In the genomic region with DNA sequence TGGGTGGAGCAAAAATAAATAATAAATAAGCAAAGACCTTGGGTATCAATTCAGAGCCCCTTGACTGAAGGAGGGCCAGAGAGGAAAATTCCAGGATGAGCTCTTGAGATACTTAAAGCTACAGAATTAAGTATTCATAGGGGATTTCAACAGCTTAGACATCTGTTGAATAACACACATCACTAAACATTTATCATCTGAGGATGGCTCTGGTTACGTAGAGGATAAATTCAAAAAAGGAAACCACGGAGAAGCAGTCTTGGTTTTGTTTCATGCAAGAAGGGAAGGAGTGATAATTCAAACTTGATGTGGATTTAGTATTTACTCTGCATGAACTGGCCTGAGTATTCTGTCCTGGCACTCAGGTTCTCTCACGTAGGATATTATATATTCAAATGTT, we compare ENCODE assay signal across 14 cellular contexts.
"Had no signal": no experiment of that assay in that cellular context is flagged by ENCODE, and none has a peak within 500 bp of the region (broad histone marks: within the 10 kb centered on the region; RNA-seq: fewer than 3 reads in every experiment).

No MANE protein-coding gene starts in this region.

- H3K4me1 Mint-ChIP-seq: activated naive CD4-positive, alpha-beta T cell treated with anti-CD3 and anti-CD28 coated beads, Interleukin-2, amount 50 U/mL, for 24 hours had no signal

- H3K4me3 Mint-ChIP-seq: activated naive CD4-positive, alpha-beta T cell treated with anti-CD3 and anti-CD28 coated beads, Interleukin-2, amount 50 U/mL, for 24 hours; memory B cell; stimulated activated naive CD8-positive, alpha-beta T cell treated with anti-CD3 and anti-CD28 coated beads, Interleukin-15, Interleukin-2, amounts not matched to agents 100 ng/mL and 50 ng/mL, for 24 hours had no signal

- H3K9me3 Mint-ChIP-seq: activated naive CD4-positive, alpha-beta T cell treated with anti-CD3 and anti-CD28 coated beads, Interleukin-2, amount 50 U/mL, for 24 hours; memory B cell had no signal

- H3K36me3 Mint-ChIP-seq: activated naive CD4-positive, alpha-beta T cell treated with anti-CD3 and anti-CD28 coated beads, Interleukin-2, amount 50 U/mL, for 24 hours; memory B cell had no signal

- H3K27ac Mint-ChIP-seq: activated naive CD4-positive, alpha-beta T cell treated with anti-CD3 and anti-CD28 coated beads, Interleukin-2, amount 50 U/mL, for 24 hours; memory B cell; stimulated activated naive CD8-positive, alpha-beta T cell treated with anti-CD3 and anti-CD28 coated beads, Interleukin-15, Interleukin-2, amounts not matched to agents 100 ng/mL and 50 ng/mL, for 24 hours had no signal

- H3K27me3 Mint-ChIP-seq: activated naive CD4-positive, alpha-beta T cell treated with anti-CD3 and anti-CD28 coated beads, Interleukin-2, amount 50 U/mL, for 24 hours; memory B cell; stimulated activated naive CD8-positive, alpha-beta T cell treated with anti-CD3 and anti-CD28 coated beads, Interleukin-15, Interleukin-2, amounts not matched to agents 100 ng/mL and 50 ng/mL, for 24 hours had no signal

- H3K36me3 ChIP-seq: upper lobe of left lung had no signal

- DNase-seq: activated effector memory CD4-positive, alpha-beta T cell treated with Interleukin-2 at 50 U/mL for 16 hours; activated T-cell treated with anti-CD3 and anti-CD28 coated beads, Interleukin-2, amount 50 U/mL, for 1 hour; amygdala; foreskin fibroblast; head of caudate nucleus; islet precursor cell; stimulated activated CD4-positive, alpha-beta T cell treated with anti-CD3 and anti-CD28 coated beads, Interleukin-4, amount 100 ng/mL, for 24 hours; upper lobe of left lung had no signal

- H3K9me3 ChIP-seq: upper lobe of left lung had no signal

- H3K27me3 ChIP-seq: upper lobe of left lung had no signal

- ATAC-seq: activated CD4-positive, CD25-positive, alpha-beta regulatory T cell treated with anti-CD3 and anti-CD28 coated beads, Interleukin-2, amount 50 U/mL, for 24 hours; esophagus mucosa; left lobe of liver had no signal

- H3K4me1 ChIP-seq: upper lobe of left lung had no signal
